9 cellular contexts compared by ENCODE assay signal in the genomic region with DNA sequence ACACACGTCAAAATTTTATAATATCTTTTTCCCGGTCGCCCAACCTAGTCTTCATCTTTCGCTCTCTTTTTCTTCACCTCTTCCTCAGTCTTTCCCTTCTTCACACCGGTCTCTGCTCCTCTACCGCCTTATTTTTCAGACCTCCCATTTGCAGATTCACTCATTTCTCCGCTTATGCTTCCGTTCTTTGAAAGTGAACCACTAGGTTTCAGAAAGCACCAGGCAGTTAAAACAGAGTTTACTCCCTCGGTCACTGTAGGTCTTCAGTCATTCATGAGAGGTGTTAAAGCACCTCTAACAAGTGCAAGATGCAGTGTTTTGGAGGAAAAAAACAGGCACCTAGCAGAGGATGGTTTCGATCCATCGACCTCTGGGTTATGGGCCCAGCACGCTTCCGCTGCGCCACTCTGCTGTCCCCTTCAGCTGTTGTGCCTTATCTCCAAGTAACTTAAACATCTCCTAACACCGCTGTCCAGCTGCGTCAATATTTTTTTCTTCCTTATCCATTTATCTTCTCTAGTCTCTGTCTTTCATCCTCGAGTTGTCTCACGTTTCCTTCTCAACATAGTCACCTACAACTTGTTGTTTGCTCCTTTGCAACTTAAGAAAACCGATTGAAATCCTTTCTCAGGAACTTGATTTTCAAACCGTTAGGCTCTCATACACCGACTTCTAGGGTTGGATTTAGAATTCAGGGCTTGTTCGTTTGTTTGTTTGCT.
DNase-seq lines count a peak whose midpoint lies in the region; ATAC-seq and TF ChIP-seq lines count a peak whose summit lies in the region.
"Had no signal": no experiment of that assay in that cellular context is flagged by ENCODE, and none has a peak within 500 bp of the region (broad histone marks: within the 10 kb centered on the region; RNA-seq: fewer than 3 reads in every experiment).

No MANE protein-coding gene starts in this region.

- no CpG with 5 or more reads among the region's 22 CpGs for WGBS in trophoblast cell (ENCODE audit: extremely low coverage, insufficient coverage, insufficient read length)

- ATAC-seq in GM21447 (IDR thresholded peaks at IDR 0.05; ENCODE audit: unreplicated experiment) (peak; percentile 88), HG03571 (IDR thresholded peaks at IDR 0.05; ENCODE audit: unreplicated experiment) (peak; percentile 80)

- intact Hi-C loops in uterus (cut with DNase I; ENCODE audit: low total_unique reads), result no loop called here

- H4K91ac ChIP-seq in trophoblast cell (ENCODE audit: low read depth, low read length), result no peak overlapping the region

- no peak overlapping the region for H4K8ac ChIP-seq in trophoblast cell (ENCODE audit: low read depth, low read length)

- peak overlapping the region; percentile 69 for H3K4me2 ChIP-seq in trophoblast cell (ENCODE audit: low read length)

- no peaks in the 10 kb centered on the region for H3K79me2 ChIP-seq in trophoblast cell (ENCODE audit: control insufficient read depth, insufficient read depth, low read length, poor library complexity)

- H2AFZ ChIP-seq in trophoblast cell (ENCODE audit: insufficient read depth, low read length, poor library complexity), result no peak overlapping the region

- no peaks in the 10 kb centered on the region for H3K79me1 ChIP-seq in trophoblast cell (ENCODE audit: low read length)

- H4K12ac ChIP-seq in trophoblast cell (ENCODE audit: low read depth, low read length), result no peak overlapping the region

- no peak overlapping the region for H2BK12ac ChIP-seq in trophoblast cell (ENCODE audit: low read length)

- H2AK5ac ChIP-seq in trophoblast cell (ENCODE audit: low read length), result no peak overlapping the region

- H3K23ac ChIP-seq in trophoblast cell (ENCODE audit: low read length), result no peak overlapping the region

- no peak overlapping the region for H2BK120ac ChIP-seq in trophoblast cell (ENCODE audit: insufficient read depth, low read length, poor library complexity)

- no peak overlapping the region for H3K9ac ChIP-seq in trophoblast cell (ENCODE audit: low read length)

- H3K27ac ChIP-seq in trophoblast cell (ENCODE audit: low read depth, low read length) (no peak overlapping the region), uterus (no peak overlapping the region)

- H3K9me3 ChIP-seq in trophoblast cell (ENCODE audit: insufficient read depth, low read depth, low read length), result no peaks in the 10 kb centered on the region
- H3K9me3 ChIP-seq in uterus, result no peaks in the 10 kb centered on the region

- H3K27me3 ChIP-seq in trophoblast cell (ENCODE audit: insufficient read depth, low read length), result no peaks in the 10 kb centered on the region
- H3K27me3 ChIP-seq in uterus, result peaks cover 0 to 62% of the 10 kb centered on the region in 2 donors

- no peak for TF ChIP-seq CTCF in uterus (IDR thresholded peaks at IDR 0.05)

- no peak overlapping the region for H3K18ac ChIP-seq in trophoblast cell (ENCODE audit: low read length)

- H3K4me3 ChIP-seq in trophoblast cell (ENCODE audit: low read depth, low read length), result peak overlapping the region; percentile 64
- no peak overlapping the region for H3K4me3 ChIP-seq in uterus

- TF ChIP-seq POLR2A in uterus (IDR thresholded peaks at IDR 0.05), result no peak

- peak; percentile 32 for DNase-seq in NCI-H345 (lab: John Stamatoyannopoulos, UW)
- DNase-seq in NCI-H345 treated with DMSO at 0.1 percent for 48 hours (lab: John Stamatoyannopoulos, UW; ENCODE audit: unreplicated experiment), result no peak
- peak; percentile 92 for DNase-seq in RKO (ENCODE audit: low spot score)
- DNase-seq in dedifferentiated amniotic fluid mesenchymal stem cell (ENCODE audit: extremely low spot score), result peak; percentile 58
- DNase-seq in trophoblast cell, result peak; percentile 55 to 76
- no peak for DNase-seq in uterus
- DNase-seq: DND-41 had no signal

- no peak overlapping the region for H2BK5ac ChIP-seq in trophoblast cell (ENCODE audit: low read depth, low read length, poor library complexity)

- no peak overlapping the region for H3K14ac ChIP-seq in trophoblast cell (ENCODE audit: low read length)

- H3K4me1 ChIP-seq in trophoblast cell (ENCODE audit: control insufficient read depth in 1 of 2, insufficient read depth in 2 of 2, low read length in 2 of 2) (peaks cover 8% of the 10 kb centered on the region in 2 experiments), uterus (no peaks in the 10 kb centered on the region)

- H3K36me3 ChIP-seq in trophoblast cell (ENCODE audit: control insufficient read depth in 1 of 2, insufficient read depth in 2 of 2, low read length in 2 of 2) (no peaks in the 10 kb centered on the region), uterus (peaks cover 0 to 5% of the 10 kb centered on the region in 2 donors)

- H3K4ac ChIP-seq in trophoblast cell (ENCODE audit: low read depth, low read length), result no peak overlapping the region

Comparison
In these comparisons a context has a peak if more than half of its experiments do, and no peak if none do; other contexts are left out.
1. DNase-seq: peak in NCI-H345 (single experiment), RKO (single experiment), dedifferentiated amniotic fluid mesenchymal stem cell (single experiment) and trophoblast cell (2 of 2); none in NCI-H345 treated with DMSO at 0.1 percent for 48 hours (single experiment) and uterus (0 of 2).